ENCODE assay signal across 8 cellular contexts in genomic region chr7:5527038-5527339, GRCh38. TPM values are rescaled to one million over a fixed set of nuclear protein-coding genes. Genes with fewer than 3 reads are reported as not detected.
A peak's percentile ranks its signal among the peaks of the same experiment; 100 is the strongest.
DNase-seq lines count a peak whose midpoint lies in the region; ATAC-seq and TF ChIP-seq lines count a peak whose summit lies in the region.
"Not testable (repeated sequence)": the region's sequence is repeated elsewhere in the genome, so short reads cannot be mapped to it uniquely, and the experiment has no call there.

No MANE protein-coding gene starts in this region.

- WGBS in ectodermal cell, 2 experiments = 83% methylated on average over 1 of the region's 2 CpGs; no CpG with 5 or more reads in 1 of the 2 experiments

- CTCF ChIA-PET in T-cell (lab: Charles Lee) = not testable (repeated sequence)

- not testable (repeated sequence) for ATAC-seq in T-cell (replicated peaks in 1 of 4); stimulated activated effector memory CD8-positive, alpha-beta T cell treated with anti-CD3 and anti-CD28 coated beads, Interleukin-12 subunit alpha, Interleukin-12 subunit beta, amount 100 ng/mL, for 72 hours

- POLR2A ChIA-PET in T-cell (lab: Charles Lee) = not testable (repeated sequence)

- H3K4me1 ChIP-seq in ectodermal cell (ENCODE audit: control insufficient read depth, insufficient read depth, low read length) (peaks cover 16% of the 10 kb centered on the region), iPS-18a (ENCODE audit: control insufficient read depth, low read depth, low read length) (peaks cover 15% of the 10 kb centered on the region)

- H3K9me3 ChIP-seq in ectodermal cell (ENCODE audit: control insufficient read depth, low read length); iPS-18a (ENCODE audit: control insufficient read depth, low read depth, low read length): not testable (repeated sequence)

- H3K9me3 Mint-ChIP-seq in T-cell; activated naive CD8-positive, alpha-beta T cell treated with anti-CD3 and anti-CD28 coated beads for 36 hours; nephron; stimulated activated effector memory CD8-positive, alpha-beta T cell treated with anti-CD3 and anti-CD28 coated beads, Interleukin-12 subunit alpha, Interleukin-12 subunit beta, amount 100 ng/mL, for 72 hours: not testable (repeated sequence)

- peak overlapping the region; percentile 98 for H3K9ac ChIP-seq in iPS-18a (ENCODE audit: low read length)

- peak overlapping the region; percentile 90 to 99 (median 98) for H3K4me3 Mint-ChIP-seq in T-cell
- peak overlapping the region; percentile 98 for H3K4me3 Mint-ChIP-seq in activated naive CD8-positive, alpha-beta T cell treated with anti-CD3 and anti-CD28 coated beads for 36 hours
- peak overlapping the region; percentile 98 to 100 (median 99) for H3K4me3 Mint-ChIP-seq in nephron
- peak overlapping the region; percentile 96 for H3K4me3 Mint-ChIP-seq in stimulated activated effector memory CD8-positive, alpha-beta T cell treated with anti-CD3 and anti-CD28 coated beads, Interleukin-12 subunit alpha, Interleukin-12 subunit beta, amount 100 ng/mL, for 72 hours

- not testable (repeated sequence) for DNase-seq in AG09309 (ENCODE audit: low read depth); HFF-Myc (ENCODE audit: extremely low read depth, low read depth); T-cell; activated naive CD8-positive, alpha-beta T cell treated with anti-CD3 and anti-CD28 coated beads for 36 hours; stimulated activated effector memory CD8-positive, alpha-beta T cell treated with anti-CD3 and anti-CD28 coated beads, Interleukin-12 subunit alpha, Interleukin-12 subunit beta, amount 100 ng/mL, for 72 hours (ENCODE audit: low spot score in 2 of 2)

- not testable (repeated sequence) for TF ChIP-seq CTCF in AG09309 (IDR thresholded peaks at IDR 0.05; ENCODE audit: control insufficient read depth, insufficient read depth, low read depth, low read length, missing control alignments); HFF-Myc (IDR thresholded peaks at IDR 0.05; ENCODE audit: low read depth, low read length, missing control alignments); nephron (IDR thresholded peaks at IDR 0.05; ENCODE audit: unreplicated experiment in 3 of 3)

- not testable (repeated sequence) for H3K27me3 ChIP-seq in ectodermal cell (ENCODE audit: control insufficient read depth, insufficient read depth, low read length, poor library complexity, severe bottlenecking); iPS-18a (ENCODE audit: control insufficient read depth, insufficient read depth, low read length)

- H3K4me3 ChIP-seq in AG09309 (ENCODE audit: control insufficient read depth, low read depth, low read length) = peak overlapping the region; percentile 81
- H3K4me3 ChIP-seq in HFF-Myc (replicated peaks; ENCODE audit: low read depth, low read length) = peak overlapping the region; percentile 84
- H3K4me3 ChIP-seq in ectodermal cell (ENCODE audit: insufficient read depth, low read depth, low read length) = peak overlapping the region; percentile 95
- H3K4me3 ChIP-seq in iPS-18a (ENCODE audit: low read length) = peak overlapping the region; percentile 92

- peak overlapping the region; percentile 81 for H3K27ac ChIP-seq in ectodermal cell (ENCODE audit: insufficient read depth, low read depth, low read length, poor library complexity, severe bottlenecking)
- H3K27ac ChIP-seq in iPS-18a (ENCODE audit: low read length) = not testable (repeated sequence)

- H3K27ac Mint-ChIP-seq in T-cell (peak overlapping the region; percentile 94 to 96), nephron (peak overlapping the region in 1 of 3 experiments; percentile 97)
- peak overlapping the region; percentile 96 for H3K27ac Mint-ChIP-seq in activated naive CD8-positive, alpha-beta T cell treated with anti-CD3 and anti-CD28 coated beads for 36 hours
- H3K27ac Mint-ChIP-seq in stimulated activated effector memory CD8-positive, alpha-beta T cell treated with anti-CD3 and anti-CD28 coated beads, Interleukin-12 subunit alpha, Interleukin-12 subunit beta, amount 100 ng/mL, for 72 hours = peak overlapping the region; percentile 99

- not testable (repeated sequence) for H3K27me3 Mint-ChIP-seq in T-cell
- H3K27me3 Mint-ChIP-seq in activated naive CD8-positive, alpha-beta T cell treated with anti-CD3 and anti-CD28 coated beads for 36 hours = peaks cover 39% of the 10 kb centered on the region
- H3K27me3 Mint-ChIP-seq in nephron (ENCODE audit: low read depth) = peaks cover 14% of the 10 kb centered on the region

- H3K36me3 Mint-ChIP-seq in T-cell (peaks cover 41% of the 10 kb centered on the region), nephron (ENCODE audit: low read depth) (peaks cover 55% of the 10 kb centered on the region)
- H3K36me3 Mint-ChIP-seq in activated naive CD8-positive, alpha-beta T cell treated with anti-CD3 and anti-CD28 coated beads for 36 hours = peaks cover 59% of the 10 kb centered on the region
- peaks cover 99% of the 10 kb centered on the region for H3K36me3 Mint-ChIP-seq in stimulated activated effector memory CD8-positive, alpha-beta T cell treated with anti-CD3 and anti-CD28 coated beads, Interleukin-12 subunit alpha, Interleukin-12 subunit beta, amount 100 ng/mL, for 72 hours

- H3K36me3 ChIP-seq in ectodermal cell (ENCODE audit: control insufficient read depth, insufficient read depth, low read length) (peaks cover 46% of the 10 kb centered on the region), iPS-18a (ENCODE audit: control insufficient read depth, low read depth, low read length) (peaks cover 54% of the 10 kb centered on the region)

- H3K4me1 Mint-ChIP-seq in T-cell = peaks cover 44 to 49% (median 47%) of the 10 kb centered on the region in 3 donors
- peaks cover 51% of the 10 kb centered on the region for H3K4me1 Mint-ChIP-seq in activated naive CD8-positive, alpha-beta T cell treated with anti-CD3 and anti-CD28 coated beads for 36 hours
- peaks cover 31% of the 10 kb centered on the region for H3K4me1 Mint-ChIP-seq in nephron
- peaks cover 60% of the 10 kb centered on the region for H3K4me1 Mint-ChIP-seq in stimulated activated effector memory CD8-positive, alpha-beta T cell treated with anti-CD3 and anti-CD28 coated beads, Interleukin-12 subunit alpha, Interleukin-12 subunit beta, amount 100 ng/mL, for 72 hours

RNA-seq across cellular contexts. Expression of gene ACTB, which starts 3.4 kb away (rescaled TPM):
- 1,000 to 10,000 TPM; 3,072 to 3,822 (median 3,615) TPM for total RNA-seq in T-cell
- 1,000 to 10,000 TPM; 7,622 to 7,820 TPM for total RNA-seq in activated naive CD8-positive, alpha-beta T cell treated with anti-CD3 and anti-CD28 coated beads for 36 hours
- 5,486 TPM for polyA plus RNA-seq in ectodermal cell (2013, experiment 1 of 4)
- 5,333 TPM for polyA plus RNA-seq in ectodermal cell (2013, experiment 2 of 4)
- 3,022 TPM for polyA plus RNA-seq in ectodermal cell (2013, experiment 3 of 4)
- polyA plus RNA-seq in ectodermal cell (2013, experiment 4 of 4) = 3,260 TPM

RNA-seq across cellular contexts. Expression of gene FBXL18, which starts 13.4 kb away (rescaled TPM):
- 10 to 100 TPM in 3 of 5 donors, 1 to 10 TPM in 2; 8.1 to 14.1 (median 12.0) TPM for total RNA-seq in T-cell
- total RNA-seq in activated naive CD8-positive, alpha-beta T cell treated with anti-CD3 and anti-CD28 coated beads for 36 hours = 10 to 100 TPM; 10.2 to 10.7 TPM
- 10.4 TPM for polyA plus RNA-seq in ectodermal cell (2013, experiment 1 of 4)
- polyA plus RNA-seq in ectodermal cell (2013, experiment 2 of 4) = 11.0 TPM
- 7.2 TPM for polyA plus RNA-seq in ectodermal cell (2013, experiment 3 of 4)
- polyA plus RNA-seq in ectodermal cell (2013, experiment 4 of 4) = 6.9 TPM
